Comparison of ENCODE assay signal across 32 cellular contexts in the genomic region with DNA sequence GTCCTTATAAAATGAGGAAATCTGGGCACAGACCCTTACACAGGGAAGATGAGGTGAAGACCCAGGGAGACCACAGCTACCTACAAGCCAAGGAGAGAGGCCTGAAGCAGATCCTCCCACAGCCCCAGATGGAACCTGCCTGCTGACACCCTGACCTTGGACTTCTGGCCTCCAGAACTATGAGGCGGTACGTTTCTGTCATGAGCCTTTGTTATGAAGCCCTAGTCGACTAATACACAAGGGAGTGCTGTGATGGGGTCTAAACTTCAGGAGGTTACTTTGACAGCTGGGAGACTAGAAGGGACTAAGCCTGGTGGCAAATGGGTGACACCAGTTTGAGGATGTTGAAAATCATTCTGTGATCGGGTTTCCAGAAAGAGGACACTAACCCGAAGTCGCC.
"Had no signal": no experiment of that assay in that cellular context is flagged by ENCODE, and none has a peak within 500 bp of the region (broad histone marks: within the 10 kb centered on the region; RNA-seq: fewer than 3 reads in every experiment).

No MANE protein-coding gene starts in this region.

- H2AFZ ChIP-seq: parathyroid adenoma had no signal

- H3K9me3 ChIP-seq: neutrophil, ovary, psoas muscle, right lobe of liver, sigmoid colon, spleen, suprapubic skin, testis, tibial artery, transverse colon, upper lobe of right lung, uterus had no signal

- H3K9me3 Mint-ChIP-seq: natural killer cell; nephron; neural crest cell; stimulated activated memory B cell treated with anti-CD40 and anti-IgM and Interleukin-4, amounts not matched to agents 10 μg/mL and 1 μg/mL and 100 μg/mL, for 72 hours; stimulated activated naive CD8-positive, alpha-beta T cell treated with anti-CD3 and anti-CD28 coated beads, Interleukin-15, amount 100 ng/mL, for 72 hours; type B pancreatic cell had no signal

- H3K9ac ChIP-seq: parathyroid adenoma had no signal

- DNase-seq: naive thymus-derived CD4-positive, alpha-beta T cell; natural killer cell; nucleus accumbens; ovary; psoas muscle; right cardiac atrium; right lobe of liver; sigmoid colon; spleen; stimulated activated CD4-positive, alpha-beta T cell treated with anti-CD3 and anti-CD28 coated beads, Interleukin-12 subunit alpha, Interleukin-12 subunit beta, amount 100 ng/mL, for 4 hours; stimulated activated CD4-positive, alpha-beta T cell treated with anti-CD3 and anti-CD28 coated beads, Interleukin-1b, Interleukin-23, amount 100 ng/mL, for 48 hours; stimulated activated CD4-positive, alpha-beta T cell treated with anti-CD3 and anti-CD28 coated beads, Interleukin-4, amount 100 ng/mL, for 1 hour; stimulated activated CD4-positive, alpha-beta T cell treated with anti-CD3 and anti-CD28 coated beads, Interleukin-4, amount 100 ng/mL, for 4 hours; stimulated activated CD8-positive, alpha-beta memory T cell treated with anti-CD3 and anti-CD28 coated beads, Interleukin-4, amount 100 ng/mL, for 48 hours; stimulated activated naive CD4-positive, alpha-beta T cell; stimulated activated naive CD8-positive, alpha-beta T cell treated with anti-CD3 and anti-CD28 coated beads, Interleukin-15, amount 100 ng/mL, for 72 hours; stimulated activated naive CD8-positive, alpha-beta T cell treated with anti-CD3 and anti-CD28 coated beads, Interleukin-15, Interleukin-2, amounts not matched to agents 100 U/mL and 50 U/mL, for 24 hours; substantia nigra; testis; tibial artery; transverse colon; upper lobe of right lung; uterus had no signal

- H3K4me3 Mint-ChIP-seq: natural killer cell; nephron; neural crest cell; stimulated activated memory B cell treated with anti-CD40 and anti-IgM and Interleukin-4, amounts not matched to agents 10 μg/mL and 1 μg/mL and 100 μg/mL, for 72 hours; stimulated activated naive CD8-positive, alpha-beta T cell treated with anti-CD3 and anti-CD28 coated beads, Interleukin-15, amount 100 ng/mL, for 72 hours; type B pancreatic cell had no signal

- H3K27me3 Mint-ChIP-seq: naive thymus-derived CD4-positive, alpha-beta T cell; progenitor cell of endocrine pancreas; stimulated activated memory B cell treated with anti-CD40 and anti-IgM and Interleukin-4, amounts not matched to agents 10 μg/mL and 1 μg/mL and 100 μg/mL, for 72 hours; stimulated activated naive CD8-positive, alpha-beta T cell treated with anti-CD3 and anti-CD28 coated beads, Interleukin-15, amount 100 ng/mL, for 72 hours; type B pancreatic cell had no signal

- H3K27ac Mint-ChIP-seq: nephron; stimulated activated naive CD8-positive, alpha-beta T cell treated with anti-CD3 and anti-CD28 coated beads, Interleukin-15, amount 100 ng/mL, for 72 hours; type B pancreatic cell had no signal

- H3K27ac ChIP-seq: neutrophil, ovary, parathyroid adenoma, psoas muscle, right lobe of liver, sigmoid colon, spleen, suprapubic skin, testis, tibial artery, transverse colon, upper lobe of right lung, uterus had no signal

- H3K4me1 ChIP-seq: parathyroid adenoma, psoas muscle, right lobe of liver, sigmoid colon, suprapubic skin, testis, tibial artery, transverse colon, upper lobe of right lung, uterus had no signal

- H3K4me1 Mint-ChIP-seq: nephron had no signal

- H3K36me3 ChIP-seq: neutrophil, ovary, right lobe of liver, sigmoid colon, transverse colon, upper lobe of right lung, uterus had no signal

- ATAC-seq: naive thymus-derived CD4-positive, alpha-beta T cell; natural killer cell; psoas muscle; right cardiac atrium; stimulated activated memory B cell treated with anti-CD40 and anti-IgM and Interleukin-4, amounts not matched to agents 10 μg/mL and 1 μg/mL and 100 μg/mL, for 72 hours; stimulated activated naive CD8-positive, alpha-beta T cell treated with anti-CD3 and anti-CD28 coated beads, Interleukin-15, amount 100 ng/mL, for 72 hours; stimulated activated naive CD8-positive, alpha-beta T cell treated with anti-CD3 and anti-CD28 coated beads, Interleukin-15, Interleukin-2, amounts not matched to agents 100 U/mL and 50 U/mL, for 24 hours; upper lobe of right lung had no signal

- H3K4me3 ChIP-seq: ovary, psoas muscle, right lobe of liver, sigmoid colon, smooth muscle cell, spleen, suprapubic skin, testis, tibial artery, transverse colon, upper lobe of right lung, uterus had no signal

- H3K27me3 ChIP-seq: neutrophil, ovary, right lobe of liver, sigmoid colon, spleen, suprapubic skin, testis, tibial artery, transverse colon, upper lobe of right lung, uterus had no signal

- H3K36me3 Mint-ChIP-seq: natural killer cell had no signal

- H3K4me2 ChIP-seq: smooth muscle cell had no signal
